Comparison of ENCODE assay signal across 19 cellular contexts in genomic region chr10:85650791-85651506, GRCh38.
"Had no signal": no experiment of that assay in that cellular context is flagged by ENCODE, and none has a peak within 500 bp of the region (broad histone marks: within the 10 kb centered on the region; RNA-seq: fewer than 3 reads in every experiment).

No MANE protein-coding gene starts in this region.

- DNase-seq: activated CD4-positive, alpha-beta T cell treated with anti-CD3 and anti-CD28 coated beads, Interleukin-2, amount 10 ng/mL, durations not matched to agents 24 days and 14 days; activated CD8-positive, alpha-beta T cell treated with anti-CD3 and anti-CD28 coated beads for 36 hours; activated naive CD4-positive, alpha-beta T cell treated with anti-CD3 and anti-CD28 coated beads for 36 hours; activated T-cell treated with anti-CD3 and anti-CD28 coated beads, Interleukin-2, amount 50 U/mL, for 24 hours; central memory CD4-positive, alpha-beta T cell; hippocampal formation; nucleus accumbens; sigmoid colon; spleen; stimulated activated CD4-positive, alpha-beta T cell treated with anti-CD3 and anti-CD28 coated beads, Interleukin-4, amount 100 ng/mL, for 4 hours; uterus had no signal

- H3K36me3 ChIP-seq: sigmoid colon, spleen, thyroid gland, uterus had no signal

- H3K27ac ChIP-seq: body of pancreas, sigmoid colon, spleen, thyroid gland, uterus had no signal

- H3K27me3 ChIP-seq: body of pancreas, sigmoid colon, spleen, thyroid gland, uterus had no signal

- ATAC-seq: activated CD8-positive, alpha-beta T cell treated with anti-CD3 and anti-CD28 coated beads for 36 hours; body of pancreas; esophagus mucosa; stimulated activated memory B cell treated with anti-CD40 and anti-IgM and Interleukin-4, amounts not matched to agents 10 μg/mL and 1 μg/mL and 100 μg/mL, for 72 hours had no signal

- H3K4me3 ChIP-seq: body of pancreas, lung, sigmoid colon, spleen, thyroid gland, uterus had no signal

- H3K9me3 ChIP-seq: body of pancreas, sigmoid colon, spleen, thyroid gland, uterus had no signal

- FAIRE-seq: colon, endometrium, islet of Langerhans had no signal

- H3K4me1 ChIP-seq: body of pancreas, spleen, uterus had no signal
